ENCODE assay signal across 24 cellular contexts in the genomic region with DNA sequence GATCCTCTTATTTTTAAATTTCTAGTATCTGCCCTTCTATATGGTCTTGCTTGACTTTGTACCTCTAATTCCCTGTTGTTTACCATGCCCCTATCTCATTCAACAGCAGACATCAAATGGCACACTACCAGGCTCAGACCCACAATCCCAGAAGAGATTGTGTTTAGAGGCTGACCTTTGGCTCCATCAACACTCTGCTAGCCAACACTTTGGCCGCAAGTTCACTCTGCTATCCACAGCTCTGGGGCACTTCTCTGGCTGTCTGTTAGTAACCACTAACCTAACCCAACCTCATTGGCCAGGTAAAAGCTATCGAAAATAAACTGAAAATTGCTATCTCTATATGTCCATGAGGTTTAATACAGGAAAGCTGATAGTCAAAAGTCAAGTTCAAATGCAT.
"Had no signal": no experiment of that assay in that cellular context is flagged by ENCODE, and none has a peak within 500 bp of the region (broad histone marks: within the 10 kb centered on the region; RNA-seq: fewer than 3 reads in every experiment).

No MANE protein-coding gene starts in this region.

- H3K36me3 ChIP-seq: colonic mucosa, neutrophil, pancreas, spleen, stomach, thoracic aorta had no signal

- H3K27ac Mint-ChIP-seq: naive thymus-derived CD8-positive, alpha-beta T cell; progenitor cell of endocrine pancreas had no signal

- H2AFZ ChIP-seq: hepatocyte had no signal

- H3K36me3 Mint-ChIP-seq: naive thymus-derived CD8-positive, alpha-beta T cell had no signal

- H3K4me3 ChIP-seq: colonic mucosa, hepatocyte, mucosa of descending colon, pancreas, spleen, stomach, thoracic aorta had no signal

- H3K4me1 ChIP-seq: colonic mucosa, pancreas, spleen, stomach had no signal

- ATAC-seq: foreskin keratinocyte; left cardiac atrium; left ventricle myocardium superior; mucosa of descending colon; naive thymus-derived CD8-positive, alpha-beta T cell; pancreas; right cardiac atrium had no signal

- H3K79me2 ChIP-seq: hepatocyte had no signal

- H3K27me3 Mint-ChIP-seq: progenitor cell of endocrine pancreas had no signal

- H3K27me3 ChIP-seq: colonic mucosa, foreskin keratinocyte, hepatocyte, neutrophil, pancreas, spleen, stomach had no signal

- H3K27ac ChIP-seq: colonic mucosa, foreskin keratinocyte, hepatocyte, neutrophil, pancreas, spleen, stomach, thoracic aorta had no signal

- H3K4me1 Mint-ChIP-seq: naive thymus-derived CD8-positive, alpha-beta T cell had no signal

- H3K9me3 Mint-ChIP-seq: naive thymus-derived CD8-positive, alpha-beta T cell had no signal

- DNase-seq: colonic mucosa; dermis blood vessel endothelial cell; erythroblast; foreskin keratinocyte; head of caudate nucleus; kidney; left cardiac atrium; left ventricle myocardium superior; mucosa of descending colon; naive thymus-derived CD8-positive, alpha-beta T cell; pancreas; right cardiac atrium; spleen; stimulated activated CD4-positive, alpha-beta T cell treated with anti-CD3 and anti-CD28 coated beads, Interleukin-15, amount 100 ng/mL, for 24 hours; stimulated activated CD4-positive, alpha-beta T cell treated with anti-CD3 and anti-CD28 coated beads, Interleukin-1b, Interleukin-23, amount 100 ng/mL, for 48 hours; stimulated activated CD4-positive, alpha-beta T cell treated with anti-CD3 and anti-CD28 coated beads, Interleukin-4, amount 100 ng/mL, for 24 hours; stimulated activated naive CD4-positive, alpha-beta T cell; stomach; substantia nigra; trophoblast cell had no signal

- FAIRE-seq: kidney, pancreas had no signal
